24 cellular contexts compared by ENCODE assay signal in the genomic region with DNA sequence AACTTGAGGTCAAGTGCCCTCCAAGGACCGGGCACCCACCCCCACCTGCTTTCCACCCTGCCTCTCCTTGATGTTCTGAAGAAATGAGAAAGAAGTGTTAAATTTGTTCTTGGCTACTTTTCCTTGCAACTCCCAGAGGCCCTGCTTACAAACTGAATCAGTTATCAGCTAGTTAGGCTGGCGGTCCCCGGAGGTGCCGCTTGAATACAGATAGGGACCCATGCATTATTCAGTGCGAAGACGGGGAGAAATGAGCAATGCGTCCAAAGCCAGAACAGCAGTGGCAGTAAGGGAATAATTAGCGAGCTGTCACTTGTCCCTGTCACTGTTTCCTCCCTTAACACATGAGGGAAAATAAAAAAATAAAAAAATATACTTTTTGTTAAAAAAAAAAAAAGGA.
"Had no signal": no experiment of that assay in that cellular context is flagged by ENCODE, and none has a peak within 500 bp of the region (broad histone marks: within the 10 kb centered on the region; RNA-seq: fewer than 3 reads in every experiment).

No MANE protein-coding gene starts in this region.

- H3K27me3 ChIP-seq: brain microvascular endothelial cell, esophagus muscularis mucosa, pancreas, right lobe of liver had no signal

- H3K27ac ChIP-seq: brain microvascular endothelial cell, esophagus muscularis mucosa, gastrocnemius medialis, heart left ventricle, pancreas, right lobe of liver, skin epidermis, stomach, transverse colon had no signal

- H3K4me1 Mint-ChIP-seq: activated naive CD4-positive, alpha-beta T cell treated with anti-CD3 and anti-CD28 coated beads, Interleukin-2, amount 50 U/mL, for 24 hours; stimulated activated effector memory CD8-positive, alpha-beta T cell treated with anti-CD3 and anti-CD28 coated beads, Interleukin-12 subunit alpha, Interleukin-12 subunit beta, amount 100 ng/mL, for 72 hours had no signal

- H3K4me1 ChIP-seq: gastrocnemius medialis, pancreas, right lobe of liver, transverse colon had no signal

- H3K27ac Mint-ChIP-seq: activated CD8-positive, alpha-beta T cell treated with anti-CD3 and anti-CD28 coated beads, Interleukin-2, amount 10 ng/mL, durations not matched to agents 7 days and 5 days; activated naive CD4-positive, alpha-beta T cell treated with anti-CD3 and anti-CD28 coated beads, Interleukin-2, amount 50 U/mL, for 24 hours; activated T-helper 1 cell treated with anti-CD3 and anti-CD28 coated beads, Interleukin-12 subunit alpha, Interleukin-12 subunit beta, Interleukin-2, Interleukin-4 antibody, amounts not matched to agents 30 ng/mL and 10 ng/mL and 1 ng/mL, durations not matched to agents 14 hours and 24 hours and 36 hours; effector memory CD8-positive, alpha-beta T cell; natural killer cell treated with Interleukin-12 subunit alpha and Interleukin-12 subunit beta and Interleukin-15 and Interleukin-18, amount 100 ng/mL, for 72 hours; stimulated activated effector memory CD8-positive, alpha-beta T cell treated with anti-CD3 and anti-CD28 coated beads, Interleukin-12 subunit alpha, Interleukin-12 subunit beta, amount 100 ng/mL, for 72 hours had no signal

- H3K9me3 ChIP-seq: pancreas, right lobe of liver, transverse colon had no signal

- H3K4me3 Mint-ChIP-seq: activated CD8-positive, alpha-beta T cell treated with anti-CD3 and anti-CD28 coated beads, Interleukin-2, amount 10 ng/mL, durations not matched to agents 7 days and 5 days; activated naive CD4-positive, alpha-beta T cell treated with anti-CD3 and anti-CD28 coated beads, Interleukin-2, amount 50 U/mL, for 24 hours; activated T-helper 1 cell treated with anti-CD3 and anti-CD28 coated beads, Interleukin-12 subunit alpha, Interleukin-12 subunit beta, Interleukin-2, Interleukin-4 antibody, amounts not matched to agents 30 ng/mL and 10 ng/mL and 1 ng/mL, durations not matched to agents 14 hours and 24 hours and 36 hours; effector memory CD8-positive, alpha-beta T cell; natural killer cell treated with Interleukin-12 subunit alpha and Interleukin-12 subunit beta and Interleukin-15 and Interleukin-18, amount 100 ng/mL, for 72 hours; stimulated activated effector memory CD8-positive, alpha-beta T cell treated with anti-CD3 and anti-CD28 coated beads, Interleukin-12 subunit alpha, Interleukin-12 subunit beta, amount 100 ng/mL, for 72 hours had no signal

- H3K9me3 Mint-ChIP-seq: activated naive CD4-positive, alpha-beta T cell treated with anti-CD3 and anti-CD28 coated beads, Interleukin-2, amount 50 U/mL, for 24 hours; activated T-helper 1 cell treated with anti-CD3 and anti-CD28 coated beads, Interleukin-12 subunit alpha, Interleukin-12 subunit beta, Interleukin-2, Interleukin-4 antibody, amounts not matched to agents 30 ng/mL and 10 ng/mL and 1 ng/mL, durations not matched to agents 14 hours and 24 hours and 36 hours; natural killer cell treated with Interleukin-12 subunit alpha and Interleukin-12 subunit beta and Interleukin-15 and Interleukin-18, amount 100 ng/mL, for 72 hours; stimulated activated effector memory CD8-positive, alpha-beta T cell treated with anti-CD3 and anti-CD28 coated beads, Interleukin-12 subunit alpha, Interleukin-12 subunit beta, amount 100 ng/mL, for 72 hours had no signal

- ATAC-seq: activated CD8-positive, alpha-beta T cell treated with anti-CD3 and anti-CD28 coated beads, Interleukin-2, amount 10 ng/mL, durations not matched to agents 7 days and 5 days; effector memory CD8-positive, alpha-beta T cell; gastrocnemius medialis; heart left ventricle; left ventricle myocardium superior; natural killer cell treated with Interleukin-12 subunit alpha and Interleukin-12 subunit beta and Interleukin-15 and Interleukin-18, amount 100 ng/mL, for 72 hours; pancreas; right lobe of liver; stimulated activated effector memory CD8-positive, alpha-beta T cell treated with anti-CD3 and anti-CD28 coated beads, Interleukin-12 subunit alpha, Interleukin-12 subunit beta, amount 100 ng/mL, for 72 hours had no signal

- H3K36me3 ChIP-seq: brain microvascular endothelial cell, esophagus muscularis mucosa, gastrocnemius medialis, heart left ventricle, pancreas, right lobe of liver, stomach, transverse colon had no signal

- H3K4me3 ChIP-seq: esophagus muscularis mucosa, gastrocnemius medialis, heart left ventricle, pancreas, right lobe of liver, skin epidermis, stomach, transverse colon had no signal

- H3K36me3 Mint-ChIP-seq: activated naive CD4-positive, alpha-beta T cell treated with anti-CD3 and anti-CD28 coated beads, Interleukin-2, amount 50 U/mL, for 24 hours; natural killer cell treated with Interleukin-12 subunit alpha and Interleukin-12 subunit beta and Interleukin-15 and Interleukin-18, amount 100 ng/mL, for 72 hours; stimulated activated effector memory CD8-positive, alpha-beta T cell treated with anti-CD3 and anti-CD28 coated beads, Interleukin-12 subunit alpha, Interleukin-12 subunit beta, amount 100 ng/mL, for 72 hours had no signal

- DNase-seq: activated CD4-positive, alpha-beta T cell treated with anti-CD3 and anti-CD28 coated beads for 1 hour; activated CD4-positive, alpha-beta T cell treated with anti-CD3 and anti-CD28 coated beads, Interleukin-2, amount 50 U/mL, for 1 hour; activated CD8-positive, alpha-beta T cell treated with anti-CD3 and anti-CD28 coated beads, Interleukin-2, amount 10 ng/mL, durations not matched to agents 7 days and 5 days; activated gamma-delta T cell; brain microvascular endothelial cell; central memory CD4-positive, alpha-beta T cell; effector memory CD8-positive, alpha-beta T cell; gastrocnemius medialis; heart left ventricle; left ventricle myocardium superior; mammary epithelial cell; midbrain; pancreas; right lobe of liver; stimulated activated CD4-positive, alpha-beta T cell treated with anti-CD3 and anti-CD28 coated beads, Interleukin-2, amount 100 ng/mL, for 24 hours; stomach; T-helper 9 cell; transverse colon had no signal
